ENCODE assay signal across 24 cellular contexts in the genomic region with DNA sequence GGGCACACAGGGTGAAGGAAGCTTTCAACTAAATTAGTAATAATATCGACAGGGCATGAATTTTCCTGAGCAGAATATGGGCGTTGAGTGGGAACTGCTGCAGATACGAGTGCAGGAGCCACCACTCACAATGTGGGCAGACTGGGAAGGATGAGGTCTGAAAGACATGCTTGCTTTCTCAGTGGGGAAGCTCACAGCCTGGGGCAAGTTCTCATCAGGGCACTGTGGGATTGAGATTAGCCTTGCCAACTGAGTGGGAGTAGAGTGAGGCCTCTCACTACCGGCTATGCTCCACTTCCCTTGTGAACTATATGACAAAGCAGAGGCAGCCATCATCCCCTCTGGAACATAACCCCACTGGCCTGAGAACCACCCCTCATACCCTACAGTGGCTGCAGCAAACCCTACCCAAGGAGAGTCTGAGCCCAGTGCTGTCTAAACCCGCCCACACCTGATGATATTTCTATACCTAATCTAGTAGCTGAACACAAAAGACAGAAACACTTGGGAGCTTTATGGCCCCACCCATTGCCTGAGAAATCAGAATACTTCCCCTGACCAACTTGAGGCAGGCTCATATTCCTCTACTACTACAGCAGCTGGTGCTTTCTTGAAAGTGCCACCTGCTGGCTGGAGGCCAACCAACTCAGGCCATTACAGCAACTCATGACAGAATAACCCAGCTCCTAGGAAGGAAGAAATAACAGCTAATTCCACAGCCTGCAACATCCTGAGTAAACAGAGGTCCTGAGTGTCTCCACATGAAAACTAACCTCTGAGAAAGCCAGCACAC.
DNase-seq lines count a peak whose midpoint lies in the region; ATAC-seq, FAIRE-seq and TF ChIP-seq lines count a peak whose summit lies in the region.
"Had no signal": no experiment of that assay in that cellular context is flagged by ENCODE, and none has a peak within 500 bp of the region (broad histone marks: within the 10 kb centered on the region; RNA-seq: fewer than 3 reads in every experiment).

No MANE protein-coding gene starts in this region.

- H3K9ac ChIP-seq in smooth muscle cell (ENCODE audit: low read depth) = no peak overlapping the region
- H3K9ac ChIP-seq: BLaER1 had no signal

- H3K4me2 ChIP-seq in smooth muscle cell = peak overlapping the region; percentile 13
- H3K4me2 ChIP-seq: BLaER1 had no signal

- H3K27ac ChIP-seq in smooth muscle cell (ENCODE audit: low read depth) = no peak overlapping the region
- H3K27ac ChIP-seq in esophagus squamous epithelium = no peak overlapping the region
- H3K27ac ChIP-seq: BLaER1, heart left ventricle, psoas muscle, testis had no signal

- H3K4me1 ChIP-seq in smooth muscle cell (ENCODE audit: low read depth) = no peaks in the 10 kb centered on the region
- peaks cover 0 to 25% (median 6%) of the 10 kb centered on the region in 3 donors for H3K4me1 ChIP-seq in esophagus squamous epithelium
- H3K4me1 ChIP-seq: BLaER1, heart left ventricle, psoas muscle, testis had no signal

- no peak overlapping the region for H3K4me3 ChIP-seq in bronchial epithelial cell (ENCODE audit: low read depth, low read length)
- no peak overlapping the region for H3K4me3 ChIP-seq in smooth muscle cell
- no peak overlapping the region for H3K4me3 ChIP-seq in esophagus squamous epithelium
- H3K4me3 ChIP-seq: BLaER1, heart left ventricle, K562, psoas muscle, testis had no signal

- no peak for ATAC-seq in GM21528 (IDR thresholded peaks at IDR 0.05; ENCODE audit: low FRiP score, unreplicated experiment)
- ATAC-seq: heart left ventricle, K562, natural killer cell, psoas muscle had no signal

- H3K9me3 ChIP-seq in smooth muscle cell (replicated peaks; ENCODE audit: low read depth) (no peaks in the 10 kb centered on the region), esophagus squamous epithelium (no peaks in the 10 kb centered on the region)
- H3K9me3 ChIP-seq: BLaER1, psoas muscle, testis had no signal

- peak; percentile 47 for FAIRE-seq in bronchial epithelial cell (lab: Jason Lieb, UNC)
- FAIRE-seq: H54, K562 had no signal

- intact Hi-C loops in esophagus squamous epithelium (cut with DNase I) = no loop called here

- H3F3A ChIP-seq in smooth muscle cell (ENCODE audit: low read depth) = no peaks in the 10 kb centered on the region

- no peak overlapping the region for H2AFZ ChIP-seq in smooth muscle cell (ENCODE audit: low read depth)

- TF ChIP-seq POLR2A in esophagus squamous epithelium (IDR thresholded peaks at IDR 0.05) = no peak

- 89% methylated on average over 5 of the region's 5 CpGs for WGBS in smooth muscle cell (ENCODE audit: low lambda C conversion rate)
- 59 to 66% methylated on average over 3 to 5 of the region's 5 CpGs for WGBS in esophagus squamous epithelium, 2 donors

- TF ChIP-seq CTCF in bronchial epithelial cell (IDR thresholded peaks at IDR 0.05; ENCODE audit: insufficient read depth, low read length, severe bottlenecking) = no peak
- no peak for TF ChIP-seq CTCF in smooth muscle cell (IDR thresholded peaks at IDR 0.05; ENCODE audit: borderline replicate concordance, insufficient read depth, poor library complexity, severe bottlenecking)
- no peak for TF ChIP-seq CTCF in esophagus squamous epithelium (IDR thresholded peaks at IDR 0.05)

- H3K36me3 ChIP-seq in bronchial epithelial cell (ENCODE audit: control insufficient read depth, insufficient read depth, low read length) = no peaks in the 10 kb centered on the region
- no peaks in the 10 kb centered on the region for H3K36me3 ChIP-seq in smooth muscle cell (ENCODE audit: low read depth)
- no peaks in the 10 kb centered on the region for H3K36me3 ChIP-seq in esophagus squamous epithelium
- H3K36me3 ChIP-seq: BLaER1, heart left ventricle had no signal

- peak; percentile 2 for DNase-seq in DMS53 (lab: John Stamatoyannopoulos, UW)
- DNase-seq in DMS53 treated with DMSO at 0.1 percent for 48 hours (lab: John Stamatoyannopoulos, UW; ENCODE audit: unreplicated experiment) = no peak
- DNase-seq in NAMALWA (ENCODE audit: low spot score) = peak; percentile 13
- no peak for DNase-seq in bronchial epithelial cell (ENCODE audit: low read depth)
- no peak for DNase-seq in smooth muscle cell (lab: John Stamatoyannopoulos, UW; ENCODE audit: unreplicated experiment)
- no peak for DNase-seq in cortex of kidney (lab: John Stamatoyannopoulos, UW)
- no peak for DNase-seq in esophagus squamous epithelium (lab: John Stamatoyannopoulos, UW)
- DNase-seq: activated CD4-positive, alpha-beta T cell treated with anti-CD3 and anti-CD28 coated beads, Interleukin-2, amount 10 ng/mL, durations not matched to agents 7 days and 5 days; activated CD8-positive, alpha-beta memory T cell treated with anti-CD3 and anti-CD28 coated beads, Interleukin-2, amount 50 U/mL, for 48 hours; activated effector memory CD4-positive, alpha-beta T cell treated with anti-CD3 and anti-CD28 coated beads, Interleukin-2, amount 50 U/mL, for 16 hours; amniotic stem cell; central memory CD4-positive, alpha-beta T cell; effector CD8-positive, alpha-beta T cell; heart left ventricle; natural killer cell; NCI-H1092 treated with DMSO at 0.1 percent for 48 hours; NCI-H2107; NCI-H82; psoas muscle; testis had no signal

- H3K79me2 ChIP-seq in smooth muscle cell (ENCODE audit: low read depth) = no peaks in the 10 kb centered on the region

- H3K27me3 ChIP-seq in bronchial epithelial cell (ENCODE audit: control insufficient read depth, insufficient read depth, low read length) (no peaks in the 10 kb centered on the region), smooth muscle cell (ENCODE audit: low read depth) (no peaks in the 10 kb centered on the region), esophagus squamous epithelium (no peaks in the 10 kb centered on the region)
- H3K27me3 ChIP-seq: BLaER1, heart left ventricle, testis had no signal

- H4K20me1 ChIP-seq in smooth muscle cell (ENCODE audit: low read depth) = no peaks in the 10 kb centered on the region
- H4K20me1 ChIP-seq: BLaER1 had no signal

Comparison
In these comparisons a context has a peak if more than half of its experiments do, and no peak if none do; other contexts are left out.
1. DNase-seq: peak in DMS53 (single experiment) and NAMALWA (single experiment); none in DMS53 treated with DMSO at 0.1 percent for 48 hours (single experiment), bronchial epithelial cell (single experiment), smooth muscle cell (single experiment), cortex of kidney (single experiment) and esophagus squamous epithelium (single experiment).